ENCODE assay signal across 21 cellular contexts in genomic region chr17:81580481-81580880, GRCh38. TPM values are rescaled to one million over a fixed set of nuclear protein-coding genes. Genes with fewer than 3 reads are reported as not detected.
DNase-seq lines count a peak whose midpoint lies in the region; TF ChIP-seq lines count a peak whose summit lies in the region.
"Had no signal": no experiment of that assay in that cellular context is flagged by ENCODE, and none has a peak within 500 bp of the region (broad histone marks: within the 10 kb centered on the region; RNA-seq: fewer than 3 reads in every experiment).

No MANE protein-coding gene starts in this region.

- H3K79me2 ChIP-seq in GM23248 (ENCODE audit: insufficient read depth) = peaks cover 51% of the 10 kb centered on the region

- no peaks in the 10 kb centered on the region for H3K9me3 ChIP-seq in GM23248 (ENCODE audit: low read depth)
- H3K9me3 ChIP-seq: BLaER1 treated with 17β-estradiol and CSF1 and Interleukin-3, amounts not matched to agents 10 nM and 100 nM; colonic mucosa; neutrophil; SJCRH30 had no signal

- peaks cover 53% of the 10 kb centered on the region for H3F3A ChIP-seq in GM23248 (ENCODE audit: insufficient read depth)

- DNase-seq in activated naive CD4-positive, alpha-beta T cell treated with anti-CD3 and anti-CD28 coated beads, Interleukin-2, amount 10 ng/mL, durations not matched to agents 7 days and 5 days = no peak
- no peak for DNase-seq in activated naive CD4-positive, alpha-beta T cell (lab: John Stamatoyannopoulos, UW)
- DNase-seq in GM23248 = no peak
- DNase-seq in neural crest cell (ENCODE audit: low read depth, low spot score) = no peak
- DNase-seq in NCI-H226 = no peak
- DNase-seq in CD1c-positive myeloid dendritic cell (ENCODE audit: extremely low spot score) = no peak
- DNase-seq in globus pallidus (ENCODE audit: low spot score) = no peak
- DNase-seq: activated CD4-positive, alpha-beta T cell treated with anti-CD3 and anti-CD28 coated beads, Interleukin-2, amount 50 U/mL, for 48 hours; activated naive CD4-positive, alpha-beta T cell treated with anti-CD3 and anti-CD28 coated beads, Interleukin-2, amount 50 U/mL, for 16 hours; colonic mucosa; midbrain; NCI-H1436 treated with DMSO at 0.1 percent for 48 hours; NCI-H526 treated with DMSO at 0.1 percent for 48 hours; retina; SJCRH30; stimulated activated CD4-positive, alpha-beta T cell treated with anti-CD3 and anti-CD28 coated beads, Interleukin-15, amount 100 ng/mL, for 24 hours; T-helper 17 cell had no signal

- H3K27me3 ChIP-seq in GM23248 (replicated peaks; ENCODE audit: insufficient read depth) = no peaks in the 10 kb centered on the region
- H3K27me3 ChIP-seq: BLaER1 treated with 17β-estradiol and CSF1 and Interleukin-3, amounts not matched to agents 10 nM and 100 nM; colonic mucosa; neutrophil; SJCRH30 had no signal

- no peak for TF ChIP-seq CTCF in neural crest cell (conservative IDR thresholded peaks at IDR 0.05)

- in situ Hi-C loops in GM23248 (cut with MboI) = no loop called here

- no peak overlapping the region for H3K9ac ChIP-seq in GM23248

- peaks cover 47% of the 10 kb centered on the region for H3K36me3 Mint-ChIP-seq in activated naive CD4-positive, alpha-beta T cell treated with anti-CD3 and anti-CD28 coated beads, Interleukin-2, amount 10 ng/mL, durations not matched to agents 7 days and 5 days
- H3K36me3 Mint-ChIP-seq in neural crest cell (ENCODE audit: low read depth) = peaks cover 10% of the 10 kb centered on the region

- H3K4me2 ChIP-seq in GM23248 (ENCODE audit: unreplicated experiment) = peak overlapping the region; percentile 50
- H3K4me2 ChIP-seq: BLaER1 treated with 17β-estradiol and CSF1 and Interleukin-3, amounts not matched to agents 10 nM and 100 nM had no signal

- H3K27me3 Mint-ChIP-seq in activated naive CD4-positive, alpha-beta T cell treated with anti-CD3 and anti-CD28 coated beads, Interleukin-2, amount 10 ng/mL, durations not matched to agents 7 days and 5 days = no peaks in the 10 kb centered on the region
- no peaks in the 10 kb centered on the region for H3K27me3 Mint-ChIP-seq in neural crest cell (ENCODE audit: low read depth)
- H3K27me3 Mint-ChIP-seq: T-helper 17 cell had no signal

- no peaks in the 10 kb centered on the region for H3K4me1 Mint-ChIP-seq in activated naive CD4-positive, alpha-beta T cell treated with anti-CD3 and anti-CD28 coated beads, Interleukin-2, amount 10 ng/mL, durations not matched to agents 7 days and 5 days
- H3K4me1 Mint-ChIP-seq in neural crest cell = peaks cover 10% of the 10 kb centered on the region

- H3K36me3 ChIP-seq in GM23248 (ENCODE audit: low read depth) = peaks cover 30% of the 10 kb centered on the region
- H3K36me3 ChIP-seq: colonic mucosa had no signal

- WGBS in GM23248 (ENCODE audit: low coverage in 1 of 2, low lambda C conversion rate in 2 of 2, missing lambda C conversion rate in 2 of 2), 2 experiments = 96 to 98% methylated on average over 6 of the region's 6 CpGs

- H3K27ac ChIP-seq in GM23248 (peak overlapping the region; percentile 59), angular gyrus (ENCODE audit: low read depth, low read length) (peak overlapping the region; percentile 29)
- H3K27ac ChIP-seq: BLaER1 treated with 17β-estradiol and CSF1 and Interleukin-3, amounts not matched to agents 10 nM and 100 nM; colonic mucosa; neutrophil; SJCRH30; VCaP had no signal

- peaks cover 60% of the 10 kb centered on the region for H3K4me1 ChIP-seq in GM23248 (ENCODE audit: insufficient read depth)
- H3K4me1 ChIP-seq: BLaER1 treated with 17β-estradiol and CSF1 and Interleukin-3, amounts not matched to agents 10 nM and 100 nM; colonic mucosa had no signal

- CTCF ChIA-PET in activated naive CD4-positive, alpha-beta T cell treated with anti-CD3 and anti-CD28 coated beads, Interleukin-2, amount 10 ng/mL, durations not matched to agents 7 days and 5 days (lab: Charles Lee) = interaction anchor here (1.4 kb wide), 1 partner anchor 21 kb away, joined by 6 read pairs; no protein-coding TSS in a partner anchor

- no peaks in the 10 kb centered on the region for H3K9me3 Mint-ChIP-seq in activated naive CD4-positive, alpha-beta T cell treated with anti-CD3 and anti-CD28 coated beads, Interleukin-2, amount 10 ng/mL, durations not matched to agents 7 days and 5 days
- H3K9me3 Mint-ChIP-seq in neural crest cell = no peaks in the 10 kb centered on the region

- no peak overlapping the region for H3K4me3 ChIP-seq in GM23248
- H3K4me3 ChIP-seq: BLaER1 treated with 17β-estradiol and CSF1 and Interleukin-3, amounts not matched to agents 10 nM and 100 nM; colonic mucosa; SJCRH30 had no signal

- peak overlapping the region; percentile 53 for H3K27ac Mint-ChIP-seq in activated naive CD4-positive, alpha-beta T cell treated with anti-CD3 and anti-CD28 coated beads, Interleukin-2, amount 10 ng/mL, durations not matched to agents 7 days and 5 days
- H3K27ac Mint-ChIP-seq in neural crest cell (ENCODE audit: unreplicated experiment) = peak overlapping the region; percentile 67

- no peaks in the 10 kb centered on the region for H3K9me2 ChIP-seq in GM23248 (ENCODE audit: insufficient read depth)

- H4K20me1 ChIP-seq in GM23248 (ENCODE audit: insufficient read depth) = no peaks in the 10 kb centered on the region

- no peak overlapping the region for H2AFZ ChIP-seq in GM23248

- no peak overlapping the region for H3K4me3 Mint-ChIP-seq in activated naive CD4-positive, alpha-beta T cell treated with anti-CD3 and anti-CD28 coated beads, Interleukin-2, amount 10 ng/mL, durations not matched to agents 7 days and 5 days
- no peak overlapping the region for H3K4me3 Mint-ChIP-seq in neural crest cell
- H3K4me3 Mint-ChIP-seq: T-helper 17 cell had no signal

RNA-seq across cellular contexts. Expression of gene FAAP100, which starts 28.3 kb away (rescaled TPM):
- total RNA-seq in GM23248 (2014; rRNA removed; shearing (Covaris generic)) = 44.9 and 45.5 TPM in 2 replicates
- polyA plus RNA-seq in GM23248 (2016; fragmentation: Nextera tagmentation; extraction: Ambion mirVana) = 25.2 and 25.7 TPM in 2 replicates
- 45.0 and 48.3 TPM in 2 replicates for total RNA-seq in neural crest cell

RNA-seq across cellular contexts. Expression of gene FSCN2, which starts 52.3 kb away (rescaled TPM):
- total RNA-seq in GM23248 (2014; rRNA removed; shearing (Covaris generic)) = 2.3 and 3.2 TPM in 2 replicates
- polyA plus RNA-seq in GM23248 (2016; fragmentation: Nextera tagmentation; extraction: Ambion mirVana) = 0.23 and 0.48 TPM in 2 replicates
- 0.43 and 0.56 TPM in 2 replicates for total RNA-seq in neural crest cell

RNA-seq across cellular contexts. Expression of gene NPLOC4, which starts 56.4 kb away (rescaled TPM):
- 62.9 and 64.6 TPM in 2 replicates for total RNA-seq in GM23248 (2014; rRNA removed; shearing (Covaris generic))
- 51.4 and 51.5 TPM in 2 replicates for polyA plus RNA-seq in GM23248 (2016; fragmentation: Nextera tagmentation; extraction: Ambion mirVana)
- total RNA-seq in neural crest cell = 89.8 and 97.7 TPM in 2 replicates

RNA-seq across cellular contexts. Expression of gene TSPAN10, which starts 56.5 kb away (rescaled TPM):
- total RNA-seq in GM23248 (2014; rRNA removed; shearing (Covaris generic)) = 2.6 and 3.9 TPM in 2 replicates
- 3.4 and 4.7 TPM in 2 replicates for polyA plus RNA-seq in GM23248 (2016; fragmentation: Nextera tagmentation; extraction: Ambion mirVana)
- total RNA-seq in neural crest cell = 1.5 and 1.6 TPM in 2 replicates
